In the genomic region with DNA sequence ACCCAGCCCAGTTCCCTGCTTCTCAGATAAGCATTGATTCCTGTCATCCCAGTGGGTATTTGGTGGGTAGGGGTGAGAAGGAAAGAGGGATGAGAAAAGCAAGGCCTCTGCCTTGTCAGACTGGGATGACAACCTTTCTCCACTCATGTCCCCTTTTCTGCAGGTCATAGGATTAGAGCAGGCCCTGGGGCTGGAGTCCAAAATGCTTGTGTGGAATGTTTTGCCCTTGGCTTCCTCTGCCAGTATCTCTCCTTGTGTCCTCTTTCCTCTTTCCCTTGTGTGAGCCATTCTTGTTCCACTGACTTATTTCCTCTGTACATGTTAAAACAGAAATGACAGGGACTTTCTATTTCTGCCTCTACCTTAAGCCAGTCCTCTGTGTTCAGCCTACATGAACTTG, we compare ENCODE assay signal across 10 cellular contexts. TPM values are rescaled to one million over a fixed set of nuclear protein-coding genes. Genes with fewer than 3 reads are reported as not detected.
DNase-seq lines count a peak whose midpoint lies in the region; ATAC-seq, FAIRE-seq and TF ChIP-seq lines count a peak whose summit lies in the region.
"Had no signal": no experiment of that assay in that cellular context is flagged by ENCODE, and none has a peak within 500 bp of the region (broad histone marks: within the 10 kb centered on the region; RNA-seq: fewer than 3 reads in every experiment).

No MANE protein-coding gene starts in this region.

- H3K4me1 ChIP-seq in lung (ENCODE audit: control insufficient read depth in 2 of 2, insufficient read depth in 2 of 2, low read length in 2 of 2) (peaks cover 19 to 21% of the 10 kb centered on the region in 2 donors), thyroid gland (peaks cover 31 to 37% of the 10 kb centered on the region in 2 donors), MM.1S (ENCODE audit: low read length) (peaks cover 24% of the 10 kb centered on the region)

- TF ChIP-seq POLR2A in thyroid gland (IDR thresholded peaks at IDR 0.05): no peak

- CTCF ChIA-PET in activated CD4-positive, alpha-beta T cell treated with anti-CD3 and anti-CD28 coated beads for 36 hours (lab: Charles Lee): interaction anchor here (1.0 to 1.2 kb wide), 2 partner anchors 20 to 23 kb away, joined by 4 read pairs; no protein-coding TSS in a partner anchor

- no peak overlapping the region for H3K4me2 ChIP-seq in MM.1S (ENCODE audit: low read depth, low read length)

- H3K9ac ChIP-seq in MM.1S (ENCODE audit: low read length): no peak overlapping the region

- H3F3A ChIP-seq in MM.1S (ENCODE audit: insufficient read depth, low read length): peaks cover 24% of the 10 kb centered on the region

- H3K9me2 ChIP-seq in MM.1S (replicated peaks; ENCODE audit: insufficient read depth, low read length): no peaks in the 10 kb centered on the region

- H2AFZ ChIP-seq in MM.1S (ENCODE audit: low read length): no peak overlapping the region

- H3K27ac Mint-ChIP-seq in activated CD4-positive, alpha-beta T cell treated with anti-CD3 and anti-CD28 coated beads for 36 hours: peak overlapping the region; percentile 95
- no peak overlapping the region for H3K27ac Mint-ChIP-seq in stimulated activated naive B cell treated with anti-CD40 and anti-IgM and Interleukin-4, amounts not matched to agents 10 μg/mL and 1 μg/mL and 100 μg/mL, for 72 hours

- no peaks in the 10 kb centered on the region for H4K20me1 ChIP-seq in MM.1S (ENCODE audit: insufficient read depth, low read length)

- no peak for TF ChIP-seq CTCF in bronchial epithelial cell (IDR thresholded peaks at IDR 0.05; ENCODE audit: insufficient read depth, low read length, severe bottlenecking)
- no peak for TF ChIP-seq CTCF in lung (IDR thresholded peaks at IDR 0.05; ENCODE audit: control extremely low read depth, extremely low read depth)
- TF ChIP-seq CTCF in thyroid gland (IDR thresholded peaks at IDR 0.05): no peak
- TF ChIP-seq CTCF in MM.1S (IDR thresholded peaks at IDR 0.05; ENCODE audit: low read length): no peak

- H3K36me3 ChIP-seq in bronchial epithelial cell (ENCODE audit: control insufficient read depth, insufficient read depth, low read length) (no peaks in the 10 kb centered on the region), lung (ENCODE audit: control insufficient read depth in 2 of 2, insufficient read depth in 2 of 2, low read length in 2 of 2) (peaks cover 0 to under 1% of the 10 kb centered on the region in 2 donors), thyroid gland (no peaks in the 10 kb centered on the region), MM.1S (replicated peaks; ENCODE audit: insufficient read depth, low read length) (no peaks in the 10 kb centered on the region)

- H3K79me2 ChIP-seq in MM.1S (ENCODE audit: low read length): 0 out of 2 replicates have a peak, but pooled peaks cover 4% of the 10 kb centered on the region

- H3K27me3 ChIP-seq in bronchial epithelial cell (ENCODE audit: control insufficient read depth, insufficient read depth, low read length) (no peaks in the 10 kb centered on the region), lung (ENCODE audit: control insufficient read depth, insufficient read depth) (no peaks in the 10 kb centered on the region), thyroid gland (no peaks in the 10 kb centered on the region), MM.1S (replicated peaks; ENCODE audit: insufficient read depth, low read length) (no peaks in the 10 kb centered on the region)

- POLR2A ChIA-PET in activated CD4-positive, alpha-beta T cell treated with anti-CD3 and anti-CD28 coated beads for 36 hours (lab: Charles Lee): no interaction called here

- FAIRE-seq in bronchial epithelial cell (lab: Jason Lieb, UNC): no peak
- FAIRE-seq: A204.1 had no signal

- ATAC-seq in activated CD4-positive, alpha-beta T cell treated with anti-CD3 and anti-CD28 coated beads for 36 hours: peak; percentile 9
- ATAC-seq in lung (ENCODE audit: insufficient read depth, low FRiP score) (no peak), left colon (no peak)
- no peak for ATAC-seq in stimulated activated naive B cell treated with anti-CD40 and anti-IgM and Interleukin-4, amounts not matched to agents 10 μg/mL and 1 μg/mL and 100 μg/mL, for 72 hours (replicated peaks)

- no peaks in the 10 kb centered on the region for H3K9me3 Mint-ChIP-seq in activated CD4-positive, alpha-beta T cell treated with anti-CD3 and anti-CD28 coated beads for 36 hours (ENCODE audit: low read depth)
- H3K9me3 Mint-ChIP-seq in stimulated activated naive B cell treated with anti-CD40 and anti-IgM and Interleukin-4, amounts not matched to agents 10 μg/mL and 1 μg/mL and 100 μg/mL, for 72 hours: no peaks in the 10 kb centered on the region

- peak overlapping the region; percentile 85 for H3K4me3 Mint-ChIP-seq in activated CD4-positive, alpha-beta T cell treated with anti-CD3 and anti-CD28 coated beads for 36 hours
- H3K4me3 Mint-ChIP-seq in stimulated activated naive B cell treated with anti-CD40 and anti-IgM and Interleukin-4, amounts not matched to agents 10 μg/mL and 1 μg/mL and 100 μg/mL, for 72 hours: no peak overlapping the region

- intact Hi-C loops in activated CD4-positive, alpha-beta T cell treated with anti-CD3 and anti-CD28 coated beads for 36 hours (cut with DNase I, micrococcal nuclease): loop anchor here in 1 of 2 experiments (1.0 kb wide), 2 partner anchors 19 to 44 kb away; no protein-coding TSS in a partner anchor
- intact Hi-C loops in thyroid gland (cut with DNase I) (no loop called here), left colon (cut with DNase I, micrococcal nuclease) (loop anchor here in 1 of 2 donors (10.0 kb wide), 1 partner anchor 54 kb away; no protein-coding TSS in a partner anchor)

- no peaks in the 10 kb centered on the region for H3K27me3 Mint-ChIP-seq in activated CD4-positive, alpha-beta T cell treated with anti-CD3 and anti-CD28 coated beads for 36 hours
- peaks cover 0 to 5% of the 10 kb centered on the region in 2 donors for H3K27me3 Mint-ChIP-seq in stimulated activated naive B cell treated with anti-CD40 and anti-IgM and Interleukin-4, amounts not matched to agents 10 μg/mL and 1 μg/mL and 100 μg/mL, for 72 hours

- H3K36me3 Mint-ChIP-seq in activated CD4-positive, alpha-beta T cell treated with anti-CD3 and anti-CD28 coated beads for 36 hours (ENCODE audit: low read depth): peaks cover 11% of the 10 kb centered on the region
- H3K36me3 Mint-ChIP-seq in stimulated activated naive B cell treated with anti-CD40 and anti-IgM and Interleukin-4, amounts not matched to agents 10 μg/mL and 1 μg/mL and 100 μg/mL, for 72 hours: no peaks in the 10 kb centered on the region

- H3K27ac ChIP-seq in lung (ENCODE audit: low read depth in 1 of 2, low read length in 1 of 2): peak overlapping the region; percentile 68 to 96
- peak overlapping the region; percentile 30 to 87 (median 82) for H3K27ac ChIP-seq in thyroid gland
- H3K27ac ChIP-seq in MM.1S (ENCODE audit: low read length): no peak overlapping the region

- H3K4me3 ChIP-seq in bronchial epithelial cell (ENCODE audit: low read depth, low read length) (no peak overlapping the region), lung (peak overlapping the region; percentile 27), thyroid gland (replicated peaks in 1 of 3) (no peak overlapping the region), MM.1S (ENCODE audit: low read length) (no peak overlapping the region)

- no peak for DNase-seq in activated CD4-positive, alpha-beta T cell treated with anti-CD3 and anti-CD28 coated beads for 36 hours
- no peak for DNase-seq in activated CD4-positive, alpha-beta T cell treated with anti-CD3 and anti-CD28 coated beads, Interleukin-2, amount 50 U/mL, for 1 hour
- DNase-seq in bronchial epithelial cell (ENCODE audit: low read depth) (peak; percentile 46), lung (ENCODE audit: low spot score) (no peak), thyroid gland (peak in 1 of 2 donors; percentile 29), MM.1S (no peak), left colon (no peak)
- no peak for DNase-seq in stimulated activated naive B cell treated with anti-CD40 and anti-IgM and Interleukin-4, amounts not matched to agents 10 μg/mL and 1 μg/mL and 100 μg/mL, for 72 hours
- DNase-seq: NCI-H2081 had no signal

- H3K9me3 ChIP-seq in lung (ENCODE audit: control insufficient read depth in 2 of 2, insufficient read depth in 1 of 2, low read length in 1 of 2): no peaks in the 10 kb centered on the region
- H3K9me3 ChIP-seq in thyroid gland: no peaks in the 10 kb centered on the region
- no peaks in the 10 kb centered on the region for H3K9me3 ChIP-seq in MM.1S (replicated peaks; ENCODE audit: insufficient read depth, low read length)

- peaks cover 48% of the 10 kb centered on the region for H3K4me1 Mint-ChIP-seq in activated CD4-positive, alpha-beta T cell treated with anti-CD3 and anti-CD28 coated beads for 36 hours
- peaks cover 38 to 47% of the 10 kb centered on the region in 2 donors for H3K4me1 Mint-ChIP-seq in stimulated activated naive B cell treated with anti-CD40 and anti-IgM and Interleukin-4, amounts not matched to agents 10 μg/mL and 1 μg/mL and 100 μg/mL, for 72 hours

RNA-seq across cellular contexts. Expression of a gene that starts 4.1 kb away (rescaled TPM):
- total RNA-seq in activated CD4-positive, alpha-beta T cell treated with anti-CD3 and anti-CD28 coated beads for 36 hours: 10 to 100 TPM; 36.2 to 38.8 TPM
- total RNA-seq in bronchial epithelial cell (27.4 and 71.7 TPM in 2 replicates), lung (100 to 1,000 TPM in 1 of 2 donors, 10 to 100 TPM in 1; 99.6 to 145 TPM), thyroid gland (10 to 100 TPM; 41.3 to 46.1 (median 42.7) TPM), left colon (10 to 100 TPM; 17.4 to 55.8 TPM)
- 10 to 100 TPM; 35.9 to 53.1 TPM for polyA plus RNA-seq in lung
